Comparison of ENCODE assay signal across 22 cellular contexts in the genomic region with DNA sequence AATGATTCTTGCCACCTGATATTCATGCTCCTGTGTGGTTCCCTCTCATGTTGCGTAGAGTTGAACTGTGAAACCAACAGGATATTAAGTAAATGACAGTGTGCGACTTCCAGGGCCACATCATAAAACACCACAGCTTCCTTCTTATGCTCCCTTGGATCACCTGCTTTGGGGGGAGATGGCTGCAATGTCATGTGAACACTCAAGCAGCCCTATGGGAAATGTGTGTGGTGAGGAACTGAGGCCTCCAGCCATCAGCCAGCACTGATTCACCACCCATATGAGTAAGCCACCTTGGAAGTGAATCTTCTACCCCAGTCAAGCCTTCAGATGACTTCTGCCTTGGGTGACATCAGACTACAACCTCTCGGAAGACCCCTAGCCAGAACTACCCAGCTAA.
"Had no signal": no experiment of that assay in that cellular context is flagged by ENCODE, and none has a peak within 500 bp of the region (broad histone marks: within the 10 kb centered on the region; RNA-seq: fewer than 3 reads in every experiment).

No MANE protein-coding gene starts in this region.

- ATAC-seq: HepG2, K562, Panc1, PC-3 had no signal

- H3K4me2 ChIP-seq: KMS-11 had no signal

- DNase-seq: IMR-90; Kasumi-1; MM.1S; NCI-H1092 treated with DMSO at 0.1 percent for 48 hours; NCI-H1436; NCI-H187; NCI-H2029 treated with DMSO at 0.1 percent for 48 hours; NCI-H2171 treated with DMSO at 0.1 percent for 48 hours; NCI-H345; NCI-H446 treated with DMSO at 0.1 percent for 48 hours; NCI-H510A treated with DMSO at 0.1 percent for 48 hours; NCI-H526; NCI-H82; NK-92 treated with Interleukin-12 subunit alpha and Interleukin-12 subunit beta, amount 100 ng/mL, for 24 hours; PC-3; SHP77 had no signal

- H3K9ac ChIP-seq: KMS-11 had no signal

- H3K4me3 ChIP-seq: K562, SK-N-MC had no signal

- H3K27ac ChIP-seq: KMS-11, RWPE1, SK-N-MC had no signal
